Comparison of ENCODE assay signal across 8 cellular contexts in genomic region chr14:95774265-95775160, GRCh38.
A peak's percentile ranks its signal among the peaks of the same experiment; 100 is the strongest.
DNase-seq lines count a peak whose midpoint lies in the region; ATAC-seq and TF ChIP-seq lines count a peak whose summit lies in the region.

No MANE protein-coding gene starts in this region.

- DNase-seq in A172 (ENCODE audit: low spot score) (peak; percentile 11), NCI-H2081 treated with DMSO at 0.1 percent for 48 hours (lab: John Stamatoyannopoulos, UW) (peak; percentile 18), stomach (peak; percentile 53)
- peak; percentile 44 for DNase-seq in activated CD4-positive, alpha-beta T cell treated with anti-CD3 and anti-CD28 coated beads, Interleukin-2, amount 50 U/mL, for 1 hour
- DNase-seq in effector CD8-positive, alpha-beta T cell (lab: John Stamatoyannopoulos, UW): peak; percentile 18
- DNase-seq in naive thymus-derived CD4-positive, alpha-beta T cell: peak in 8 of 9 donors; percentile 4 to 46 (median 34)

- ATAC-seq in naive thymus-derived CD4-positive, alpha-beta T cell: peak; percentile 65
- no peak for ATAC-seq in HG03457 (IDR thresholded peaks at IDR 0.05; ENCODE audit: unreplicated experiment)

- intact Hi-C loops in naive thymus-derived CD4-positive, alpha-beta T cell (cut with micrococcal nuclease): no loop called here
- intact Hi-C loops in stomach (cut with DNase I; ENCODE audit: low total_unique reads): no loop called here

- peaks cover 0 to 2% (median 0%) of the 10 kb centered on the region in 11 donors for H3K9me3 Mint-ChIP-seq in naive thymus-derived CD4-positive, alpha-beta T cell

- TF ChIP-seq EP300 in stomach (IDR thresholded peaks at IDR 0.05): no peak

- no peaks in the 10 kb centered on the region for H3K36me3 Mint-ChIP-seq in naive thymus-derived CD4-positive, alpha-beta T cell

- H3K4me3 Mint-ChIP-seq in naive thymus-derived CD4-positive, alpha-beta T cell: no peak overlapping the region

- H3K4me3 ChIP-seq in naive thymus-derived CD4-positive, alpha-beta T cell (ENCODE audit: low read length): no peak overlapping the region
- H3K4me3 ChIP-seq in stomach: no peak overlapping the region

- H3K27me3 Mint-ChIP-seq in naive thymus-derived CD4-positive, alpha-beta T cell: peaks cover 5 to 10% (median 6%) of the 10 kb centered on the region in 5 donors

- peaks cover 0 to 6% (median 4%) of the 10 kb centered on the region in 7 donors for H3K4me1 Mint-ChIP-seq in naive thymus-derived CD4-positive, alpha-beta T cell

- no peaks in the 10 kb centered on the region for H3K27me3 ChIP-seq in naive thymus-derived CD4-positive, alpha-beta T cell (ENCODE audit: control insufficient read depth in 2 of 2, insufficient read depth in 2 of 2, low read length in 2 of 2)
- H3K27me3 ChIP-seq in stomach: peaks cover 0 to 30% (median 0%) of the 10 kb centered on the region in 3 donors

- peak overlapping the region in 1 of 9 donors; percentile 6 for H3K27ac Mint-ChIP-seq in naive thymus-derived CD4-positive, alpha-beta T cell

- no peak for TF ChIP-seq POLR2A in stomach (IDR thresholded peaks at IDR 0.05)

- no peak overlapping the region for H3K27ac ChIP-seq in naive thymus-derived CD4-positive, alpha-beta T cell (ENCODE audit: low read depth, low read length)
- no peak overlapping the region for H3K27ac ChIP-seq in stomach

- CTCF ChIA-PET in naive thymus-derived CD4-positive, alpha-beta T cell (lab: Charles Lee): interaction anchor here (0.8 to 2.0 kb wide), 4 partner anchors 15 to 332 kb away, joined by 3 to 15 read pairs (median 4); no protein-coding TSS in a partner anchor

- TF ChIP-seq CTCF in GM12872 (IDR thresholded peaks at IDR 0.05; ENCODE audit: insufficient read depth, low read depth, low read length) (peak; percentile 99), stomach (IDR thresholded peaks at IDR 0.05) (peak in 5 of 7 experiments; percentile 64 to 87 (median 82))

- no peaks in the 10 kb centered on the region for H3K36me3 ChIP-seq in naive thymus-derived CD4-positive, alpha-beta T cell (ENCODE audit: control insufficient read depth in 2 of 3, insufficient read depth in 3 of 3, low read length in 3 of 3)
- H3K36me3 ChIP-seq in stomach: no peaks in the 10 kb centered on the region

- no peaks in the 10 kb centered on the region for H3K9me3 ChIP-seq in naive thymus-derived CD4-positive, alpha-beta T cell (ENCODE audit: control insufficient read depth in 2 of 3, low read length in 3 of 3)
- no peaks in the 10 kb centered on the region for H3K9me3 ChIP-seq in stomach

- H3K4me1 ChIP-seq in naive thymus-derived CD4-positive, alpha-beta T cell (ENCODE audit: control insufficient read depth in 2 of 2, insufficient read depth in 2 of 2, low read length in 2 of 2): no peaks in the 10 kb centered on the region
- no peaks in the 10 kb centered on the region for H3K4me1 ChIP-seq in stomach

- POLR2A ChIA-PET in naive thymus-derived CD4-positive, alpha-beta T cell (lab: Charles Lee): no interaction called here

- WGBS in stomach, 5 donors: 55 to 62% (median 61%) methylated on average over 28 of the region's 28 CpGs
